Comparison of ENCODE assay signal across 1 cellular context in the genomic region with DNA sequence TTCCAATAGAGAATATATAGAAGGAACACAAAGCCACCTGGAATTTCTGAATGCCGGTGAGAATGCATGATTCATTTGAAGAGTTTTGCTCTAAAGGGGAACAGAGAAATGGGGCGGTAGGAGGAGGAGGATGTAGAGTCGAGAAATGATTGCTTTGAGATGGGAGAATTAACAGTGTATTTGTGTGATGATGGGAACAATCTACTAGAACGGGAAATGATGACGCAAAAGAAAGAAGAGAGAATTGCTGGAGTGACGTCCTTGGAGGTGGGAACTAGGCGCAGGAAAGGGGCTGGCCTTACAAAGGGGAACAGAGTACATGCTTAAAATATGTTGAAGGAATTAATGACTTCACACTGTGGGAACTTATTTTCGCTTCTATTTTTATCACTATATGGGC.
A peak's percentile ranks its signal among the peaks of the same experiment; 100 is the strongest.
TF ChIP-seq lines count a peak whose summit lies in the region.

No MANE protein-coding gene starts in this region.

TF ChIP-seq in GM12878, 131 proteins besides CTCF, POLR2A, EP300 and RAD21 (continued from another document and continues in another):
- TF ChIP-seq ZNF687 (IDR thresholded peaks at IDR 0.05) (no peak), MTA2 (IDR thresholded peaks at IDR 0.05; ENCODE audit: low read depth) (peak; percentile 91), ZSCAN29 (IDR thresholded peaks at IDR 0.05) (no peak), ZNF274 (IDR thresholded peaks at IDR 0.05; ENCODE audit: insufficient read depth, insufficient read length) (no peak), SRF (IDR thresholded peaks at IDR 0.05; ENCODE audit: low read depth in 2 of 2, low read length in 2 of 2) (no peak), KAT2A (conservative IDR thresholded peaks at IDR 0.05; ENCODE audit: control insufficient read depth, low read depth, low read length) (no peak), RCOR1 (conservative IDR thresholded peaks at IDR 0.05; ENCODE audit: low read depth, low read length) (no peak), GATAD2B (conservative IDR thresholded peaks at IDR 0.05; ENCODE audit: low read depth) (no peak), SKIL (IDR thresholded peaks at IDR 0.05; ENCODE audit: low read depth, poor library complexity, severe bottlenecking) (no peak), RBBP5 (conservative IDR thresholded peaks at IDR 0.05) (no peak), HDAC6 (IDR thresholded peaks at IDR 0.05; ENCODE audit: unreplicated experiment) (no peak), KLF5 (IDR thresholded peaks at IDR 0.05; ENCODE audit: partially characterized antibody) (no peak), HCFC1 (IDR thresholded peaks at IDR 0.05; ENCODE audit: low read length) (no peak), TCF12 (IDR thresholded peaks at IDR 0.05; ENCODE audit: low read depth, low read length) (no peak), RELB (IDR thresholded peaks at IDR 0.05; ENCODE audit: low read depth) (peak; percentile 67; the same call in 1 of the 2 replicates), ZBED1 (IDR thresholded peaks at IDR 0.05; ENCODE audit: borderline replicate concordance) (no peak), ZBTB40 (IDR thresholded peaks at IDR 0.05; ENCODE audit: borderline replicate concordance) (no peak), SIN3A (IDR thresholded peaks at IDR 0.05; ENCODE audit: low read depth, low read length) (no peak), MEF2A (IDR thresholded peaks at IDR 0.05; ENCODE audit: insufficient read depth, low read depth, low read length) (no peak), FOXM1 (IDR thresholded peaks at IDR 0.05; ENCODE audit: low read depth, low read length) (no peak), PKNOX1 (IDR thresholded peaks at IDR 0.05) (no peak), RUNX3 (IDR thresholded peaks at IDR 0.05; ENCODE audit: low read length) (no peak), ATF2 (IDR thresholded peaks at IDR 0.05; ENCODE audit: low read length) (no peak)
- TF ChIP-seq, protein P1, sequence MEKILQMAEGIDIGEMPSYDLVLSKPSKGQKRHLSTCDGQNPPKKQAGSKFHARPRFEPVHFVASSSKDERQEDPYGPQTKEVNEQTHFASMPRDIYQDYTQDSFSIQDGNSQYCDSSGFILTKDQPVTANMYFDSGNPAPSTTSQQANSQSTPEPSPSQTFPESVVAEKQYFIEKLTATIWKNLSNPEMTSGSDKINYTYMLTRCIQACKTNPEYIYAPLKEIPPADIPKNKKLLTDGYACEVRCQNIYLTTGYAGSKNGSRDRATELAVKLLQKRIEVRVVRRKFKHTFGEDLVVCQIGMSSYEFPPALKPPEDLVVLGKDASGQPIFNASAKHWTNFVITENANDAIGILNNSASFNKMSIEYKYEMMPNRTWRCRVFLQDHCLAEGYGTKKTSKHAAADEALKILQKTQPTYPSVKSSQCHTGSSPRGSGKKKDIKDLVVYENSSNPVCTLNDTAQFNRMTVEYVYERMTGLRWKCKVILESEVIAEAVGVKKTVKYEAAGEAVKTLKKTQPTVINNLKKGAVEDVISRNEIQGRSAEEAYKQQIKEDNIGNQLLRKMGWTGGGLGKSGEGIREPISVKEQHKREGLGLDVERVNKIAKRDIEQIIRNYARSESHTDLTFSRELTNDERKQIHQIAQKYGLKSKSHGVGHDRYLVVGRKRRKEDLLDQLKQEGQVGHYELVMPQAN (conservative IDR thresholded peaks at IDR 0.05): no peak
- TF ChIP-seq, protein P2, sequence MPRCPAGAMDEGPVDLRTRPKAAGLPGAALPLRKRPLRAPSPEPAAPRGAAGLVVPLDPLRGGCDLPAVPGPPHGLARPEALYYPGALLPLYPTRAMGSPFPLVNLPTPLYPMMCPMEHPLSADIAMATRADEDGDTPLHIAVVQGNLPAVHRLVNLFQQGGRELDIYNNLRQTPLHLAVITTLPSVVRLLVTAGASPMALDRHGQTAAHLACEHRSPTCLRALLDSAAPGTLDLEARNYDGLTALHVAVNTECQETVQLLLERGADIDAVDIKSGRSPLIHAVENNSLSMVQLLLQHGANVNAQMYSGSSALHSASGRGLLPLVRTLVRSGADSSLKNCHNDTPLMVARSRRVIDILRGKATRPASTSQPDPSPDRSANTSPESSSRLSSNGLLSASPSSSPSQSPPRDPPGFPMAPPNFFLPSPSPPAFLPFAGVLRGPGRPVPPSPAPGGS (IDR thresholded peaks at IDR 0.05; ENCODE audit: borderline replicate concordance, insufficient read depth, low read depth, low read length, poor library complexity, severe bottlenecking): no peak
- TF ChIP-seq, protein P3, sequence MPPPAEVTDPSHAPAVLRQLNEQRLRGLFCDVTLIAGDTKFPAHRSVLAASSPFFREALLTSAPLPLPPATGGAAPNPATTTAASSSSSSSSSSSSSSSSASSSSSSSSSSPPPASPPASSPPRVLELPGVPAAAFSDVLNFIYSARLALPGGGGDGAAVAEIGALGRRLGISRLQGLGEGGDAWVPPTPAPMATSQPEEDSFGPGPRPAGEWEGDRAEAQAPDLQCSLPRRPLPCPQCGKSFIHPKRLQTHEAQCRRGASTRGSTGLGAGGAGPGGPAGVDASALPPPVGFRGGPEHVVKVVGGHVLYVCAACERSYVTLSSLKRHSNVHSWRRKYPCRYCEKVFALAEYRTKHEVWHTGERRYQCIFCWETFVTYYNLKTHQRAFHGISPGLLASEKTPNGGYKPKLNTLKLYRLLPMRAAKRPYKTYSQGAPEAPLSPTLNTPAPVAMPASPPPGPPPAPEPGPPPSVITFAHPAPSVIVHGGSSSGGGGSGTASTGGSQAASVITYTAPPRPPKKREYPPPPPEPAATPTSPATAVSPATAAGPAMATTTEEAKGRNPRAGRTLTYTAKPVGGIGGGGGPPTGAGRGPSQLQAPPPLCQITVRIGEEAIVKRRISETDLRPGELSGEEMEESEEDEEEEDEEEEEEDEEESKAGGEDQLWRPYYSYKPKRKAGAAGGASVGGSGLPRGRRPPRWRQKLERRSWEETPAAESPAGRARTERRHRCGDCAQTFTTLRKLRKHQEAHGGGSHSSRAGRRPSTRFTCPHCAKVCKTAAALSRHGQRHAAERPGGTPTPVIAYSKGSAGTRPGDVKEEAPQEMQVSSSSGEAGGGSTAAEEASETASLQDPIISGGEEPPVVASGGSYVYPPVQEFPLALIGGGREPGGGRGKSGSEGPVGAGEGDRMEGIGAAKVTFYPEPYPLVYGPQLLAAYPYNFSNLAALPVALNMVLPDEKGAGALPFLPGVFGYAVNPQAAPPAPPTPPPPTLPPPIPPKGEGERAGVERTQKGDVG (CRISPR knock-in tag; IDR thresholded peaks at IDR 0.05): no peak
- TF ChIP-seq, protein P4, sequence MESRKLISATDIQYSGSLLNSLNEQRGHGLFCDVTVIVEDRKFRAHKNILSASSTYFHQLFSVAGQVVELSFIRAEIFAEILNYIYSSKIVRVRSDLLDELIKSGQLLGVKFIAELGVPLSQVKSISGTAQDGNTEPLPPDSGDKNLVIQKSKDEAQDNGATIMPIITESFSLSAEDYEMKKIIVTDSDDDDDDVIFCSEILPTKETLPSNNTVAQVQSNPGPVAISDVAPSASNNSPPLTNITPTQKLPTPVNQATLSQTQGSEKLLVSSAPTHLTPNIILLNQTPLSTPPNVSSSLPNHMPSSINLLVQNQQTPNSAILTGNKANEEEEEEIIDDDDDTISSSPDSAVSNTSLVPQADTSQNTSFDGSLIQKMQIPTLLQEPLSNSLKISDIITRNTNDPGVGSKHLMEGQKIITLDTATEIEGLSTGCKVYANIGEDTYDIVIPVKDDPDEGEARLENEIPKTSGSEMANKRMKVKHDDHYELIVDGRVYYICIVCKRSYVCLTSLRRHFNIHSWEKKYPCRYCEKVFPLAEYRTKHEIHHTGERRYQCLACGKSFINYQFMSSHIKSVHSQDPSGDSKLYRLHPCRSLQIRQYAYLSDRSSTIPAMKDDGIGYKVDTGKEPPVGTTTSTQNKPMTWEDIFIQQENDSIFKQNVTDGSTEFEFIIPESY (IDR thresholded peaks at IDR 0.05): no peak
